19 cellular contexts compared by ENCODE assay signal in the genomic region with DNA sequence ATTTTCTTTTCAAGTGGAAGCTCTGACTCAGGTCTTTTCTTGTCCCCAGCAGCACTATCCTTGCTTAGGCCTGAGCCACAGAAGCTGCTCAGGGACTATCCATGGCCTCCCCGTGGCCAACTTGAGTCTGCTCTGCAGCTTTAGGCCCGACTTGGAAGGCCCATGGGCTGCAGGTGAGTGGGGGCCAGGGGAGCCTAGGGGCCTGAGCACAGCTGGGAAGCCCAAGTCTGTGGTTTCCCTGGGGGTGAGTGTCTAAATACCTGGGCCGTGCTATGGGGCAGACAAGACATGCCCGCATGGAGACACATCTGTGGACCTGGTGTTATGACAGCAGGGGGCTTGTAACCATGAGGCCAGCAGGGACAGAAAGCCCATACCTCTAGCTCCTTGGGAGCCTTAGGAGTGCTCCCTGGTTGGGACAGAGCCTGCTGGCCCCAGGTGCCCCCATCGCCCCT. TPM values are rescaled to one million over a fixed set of nuclear protein-coding genes. Genes with fewer than 3 reads are reported as not detected.
A peak's percentile ranks its signal among the peaks of the same experiment; 100 is the strongest.
DNase-seq lines count a peak whose midpoint lies in the region; ATAC-seq and TF ChIP-seq lines count a peak whose summit lies in the region.
"Had no signal": no experiment of that assay in that cellular context is flagged by ENCODE, and none has a peak within 500 bp of the region (broad histone marks: within the 10 kb centered on the region; RNA-seq: fewer than 3 reads in every experiment).

Gene PTH1R, plus strand, starts transcription at position 51 of the 455 bp plus-strand sequence. CDS start 5,839 bp downstream, outside the sequence.

- H3K4me1 Mint-ChIP-seq in T-helper 17 cell = peaks cover 7% of the 10 kb centered on the region

- peaks cover 32 to 48% (median 39%) of the 10 kb centered on the region in 11 experiments for H3K27me3 ChIP-seq in BLaER1 treated with 17β-estradiol and CSF1 and Interleukin-3, amounts not matched to agents 10 nM and 100 nM
- H3K27me3 ChIP-seq in adrenal gland = peaks cover 4% of the 10 kb centered on the region
- H3K27me3 ChIP-seq in right lobe of liver = no peaks in the 10 kb centered on the region

- no peak within 1 kb of the TSS for H3K4me3 ChIP-seq in BLaER1 treated with 17β-estradiol and CSF1 and Interleukin-3, amounts not matched to agents 10 nM and 100 nM
- H3K4me3 ChIP-seq in adrenal gland (no peak within 1 kb of the TSS), right lobe of liver (no peak within 1 kb of the TSS)

- DNase-seq in adrenal gland (no peak), right lobe of liver (no peak), renal cortical epithelial cell (ENCODE audit: low read depth) (peak; percentile 30), substantia nigra (lab: John Stamatoyannopoulos, UW) (no peak), T-helper 17 cell (no peak)
- DNase-seq: activated CD4-positive, alpha-beta T cell treated with anti-CD3 and anti-CD28 coated beads, Interleukin-2, amount 50 U/mL, for 1 hour; activated naive CD4-positive, alpha-beta T cell treated with anti-CD3 and anti-CD28 coated beads, Interleukin-2, amount 50 U/mL, for 16 hours; head of caudate nucleus; NCI-H1694; NCI-H446; posterior cingulate gyrus; stimulated activated CD4-positive, alpha-beta T cell treated with anti-CD3 and anti-CD28 coated beads, Interleukin-12 subunit alpha, Interleukin-12 subunit beta, amount 100 ng/mL, for 4 hours; stimulated activated naive CD4-positive, alpha-beta T cell had no signal

- H3K27ac ChIP-seq in BLaER1 treated with 17β-estradiol and CSF1 and Interleukin-3, amounts not matched to agents 10 nM and 100 nM = no peak within 1 kb of the TSS
- H3K27ac ChIP-seq in adrenal gland = peak within 1 kb of the TSS in 2 of 5 donors; percentile 8 to 55
- H3K27ac ChIP-seq in right lobe of liver = no peak within 1 kb of the TSS
- H3K27ac ChIP-seq in substantia nigra (ENCODE audit: low read depth, low read length, poor library complexity, severe bottlenecking) = no peak within 1 kb of the TSS
- H3K27ac ChIP-seq: RWPE1 had no signal

- H3K36me3 Mint-ChIP-seq in T-helper 17 cell (ENCODE audit: low read depth) = peaks cover 6% of the 10 kb centered on the region

- H3K9ac ChIP-seq in BLaER1 treated with 17β-estradiol and CSF1 and Interleukin-3, amounts not matched to agents 10 nM and 100 nM = peak within 1 kb of the TSS in 1 of 11 experiments; percentile 16; a peak in 1 of 22 replicates

- H3K27ac Mint-ChIP-seq in T-helper 17 cell = no peak within 1 kb of the TSS

- no peak within 1 kb of the TSS for H3K4me3 Mint-ChIP-seq in T-helper 17 cell

- TF ChIP-seq CTCF in adrenal gland (IDR thresholded peaks at IDR 0.05) = no peak
- no peak for TF ChIP-seq CTCF in right lobe of liver (IDR thresholded peaks at IDR 0.05)

- H3K9me3 ChIP-seq in BLaER1 treated with 17β-estradiol and CSF1 and Interleukin-3, amounts not matched to agents 10 nM and 100 nM (replicated peaks in 1 of 11) = no peaks in the 10 kb centered on the region
- no peaks in the 10 kb centered on the region for H3K9me3 ChIP-seq in adrenal gland (replicated peaks in 1 of 3)
- no peaks in the 10 kb centered on the region for H3K9me3 ChIP-seq in right lobe of liver
- no peaks in the 10 kb centered on the region for H3K9me3 ChIP-seq in T-helper 17 cell (ENCODE audit: control insufficient read depth, low read length, poor library complexity, severe bottlenecking)

- 85 to 90% (median 86%) methylated on average over 4 to 5 of the region's 5 CpGs; no CpG with 5 or more reads in 1 of the 4 donors for WGBS in adrenal gland, 4 donors
- WGBS in right lobe of liver (ENCODE audit: insufficient coverage, low coverage, low lambda C conversion rate, missing lambda C conversion rate) = no CpG with 5 or more reads among the region's 5 CpGs

- peaks cover 39% of the 10 kb centered on the region for H3K27me3 Mint-ChIP-seq in T-helper 17 cell

- TF ChIP-seq POLR2A in adrenal gland (IDR thresholded peaks at IDR 0.05) = no peak
- no peak for TF ChIP-seq POLR2A in right lobe of liver (IDR thresholded peaks at IDR 0.05)

- H3K4me1 ChIP-seq in BLaER1 treated with 17β-estradiol and CSF1 and Interleukin-3, amounts not matched to agents 10 nM and 100 nM = peaks cover 25 to 84% (median 72%) of the 10 kb centered on the region in 10 experiments
- H3K4me1 ChIP-seq in adrenal gland (replicated peaks in 1 of 2) (peaks cover 8 to 13% of the 10 kb centered on the region in 2 donors), right lobe of liver (peaks cover 0 to 12% (median 0%) of the 10 kb centered on the region in 4 donors)

- H3K36me3 ChIP-seq in BLaER1 treated with 17β-estradiol and CSF1 and Interleukin-3, amounts not matched to agents 10 nM and 100 nM = no peaks in the 10 kb centered on the region
- no peaks in the 10 kb centered on the region for H3K36me3 ChIP-seq in adrenal gland (replicated peaks in 1 of 2)
- H3K36me3 ChIP-seq in right lobe of liver = no peaks in the 10 kb centered on the region

- intact Hi-C loops in adrenal gland (cut with DNase I) = no loop called here
- intact Hi-C loops in right lobe of liver (cut with DNase I) = no loop called here

- no peak for ATAC-seq in right lobe of liver
- ATAC-seq in GM21367 (IDR thresholded peaks at IDR 0.05; ENCODE audit: unreplicated experiment) = no peak
- no peak for ATAC-seq in GM18498 (IDR thresholded peaks at IDR 0.05; ENCODE audit: unreplicated experiment)
- no peak for ATAC-seq in T-helper 17 cell
- ATAC-seq: esophagus mucosa had no signal

- peaks cover 0 to 46% (median 6%) of the 10 kb centered on the region in 11 experiments; a peak in 9 of 22 replicates for H4K20me1 ChIP-seq in BLaER1 treated with 17β-estradiol and CSF1 and Interleukin-3, amounts not matched to agents 10 nM and 100 nM

- peak within 1 kb of the TSS in 9 of 11 experiments; percentile 19 to 93 (median 81); a peak in 15 of 22 replicates for H3K4me2 ChIP-seq in BLaER1 treated with 17β-estradiol and CSF1 and Interleukin-3, amounts not matched to agents 10 nM and 100 nM

RNA-seq across cellular contexts. Expression of gene PTH1R, which starts in this region (rescaled TPM):
- total RNA-seq in adrenal gland (100 to 1,000 TPM in 2 of 8 donors, 10 to 100 TPM in 6; 10.0 to 117 (median 47.5) TPM), right lobe of liver (10 to 100 TPM in 5 of 6 experiments, 1 to 10 TPM in 1; 6.1 to 32.5 (median 16.0) TPM), renal cortical epithelial cell (16.3 and 106 TPM in 2 replicates), T-helper 17 cell (not detected)
- 1,000 to 10,000 TPM in 1 of 3 donors, 100 to 1,000 TPM in 1, 10 to 100 TPM in 1; 10.4 to 1,399 (median 244) TPM for polyA plus RNA-seq in adrenal gland
- total RNA-seq: bronchial epithelial cell had no signal

Comparison
In these comparisons a context has a peak if more than half of its experiments do, and no peak if none do; other contexts are left out.
1. RNA of gene PTH1R (total RNA-seq): 16.3 to 106 TPM in renal cortical epithelial cell, 10.0 to 117 TPM in adrenal gland and 6.1 to 32.5 TPM in right lobe of liver; not detected in T-helper 17 cell; every median in the first group is over 4 times any median in the second.